ENCODE assay signal across 10 cellular contexts in the genomic region with DNA sequence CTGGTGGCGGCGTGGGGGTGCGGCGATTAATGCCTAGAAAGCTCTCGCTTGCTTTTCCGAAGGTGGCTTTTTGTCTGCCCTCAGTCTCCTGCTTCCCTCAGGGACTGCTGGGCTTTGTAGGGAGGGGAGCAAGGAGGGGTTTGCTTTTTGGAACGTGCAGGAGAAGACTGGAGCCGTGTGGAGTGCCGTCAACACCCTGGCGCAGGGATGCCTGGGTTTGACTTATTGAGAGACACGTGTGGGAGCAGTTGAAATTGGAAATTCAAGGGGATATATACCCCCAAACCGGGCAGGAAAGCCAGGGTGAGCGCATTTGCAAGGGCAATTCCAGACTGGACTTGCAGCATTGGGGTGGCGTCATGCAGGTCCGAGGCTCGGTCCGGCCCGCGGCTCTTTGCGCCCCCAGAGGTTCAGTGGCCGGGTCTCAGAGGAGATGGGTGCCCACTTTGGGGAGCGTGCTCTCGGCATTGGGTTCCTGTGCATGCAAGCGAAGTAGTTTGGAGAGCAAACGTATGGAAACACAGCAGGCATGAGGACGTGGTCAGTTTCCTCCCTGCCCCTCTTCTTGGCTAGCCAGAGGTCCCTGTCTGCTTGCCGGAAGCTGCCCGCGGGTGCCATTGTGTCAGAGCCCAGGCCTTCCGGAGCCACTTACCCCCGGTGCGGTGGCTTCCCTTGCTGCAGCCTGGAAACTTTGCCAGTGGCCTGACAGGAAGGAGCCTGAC. TPM values are rescaled to one million over a fixed set of nuclear protein-coding genes. Genes with fewer than 3 reads are reported as not detected.
A peak's percentile ranks its signal among the peaks of the same experiment; 100 is the strongest.
DNase-seq lines count a peak whose midpoint lies in the region; ATAC-seq and TF ChIP-seq lines count a peak whose summit lies in the region.
"Had no signal": no experiment of that assay in that cellular context is flagged by ENCODE, and none has a peak within 500 bp of the region (broad histone marks: within the 10 kb centered on the region; RNA-seq: fewer than 3 reads in every experiment).

No MANE protein-coding gene starts in this region.

- H3K27ac ChIP-seq in mesodermal cell (ENCODE audit: low read depth, low read length, severe bottlenecking) (no peak overlapping the region), tibial artery (peak overlapping the region in 1 of 2 donors; percentile 72)

- CTCF ChIA-PET in activated naive CD4-positive, alpha-beta T cell treated with anti-CD3 and anti-CD28 coated beads, Interleukin-2, amount 10 ng/mL, durations not matched to agents 7 days and 5 days (lab: Charles Lee), result no interaction called here

- intact Hi-C loops in tibial artery (cut with DNase I; ENCODE audit: low total_unique reads), result loop anchor here (5.0 kb wide), 1 partner anchor 705 kb away; no protein-coding TSS in a partner anchor

- H3K27me3 ChIP-seq in tibial artery, result no peaks in the 10 kb centered on the region

- H3K9me3 Mint-ChIP-seq in activated naive CD4-positive, alpha-beta T cell treated with anti-CD3 and anti-CD28 coated beads, Interleukin-2, amount 10 ng/mL, durations not matched to agents 7 days and 5 days, result no peaks in the 10 kb centered on the region
- H3K9me3 Mint-ChIP-seq: activated T-cell treated with anti-CD3 and anti-CD28 coated beads, Interleukin-2, amount 50 U/mL, for 4 hours had no signal

- peaks cover 16% of the 10 kb centered on the region for H3K4me1 ChIP-seq in mesodermal cell (ENCODE audit: control insufficient read depth, insufficient read depth, low read length, poor library complexity, severe bottlenecking)
- peaks cover 0 to 47% (median 39%) of the 10 kb centered on the region in 4 donors for H3K4me1 ChIP-seq in tibial artery

- no peaks in the 10 kb centered on the region for H3K36me3 Mint-ChIP-seq in activated naive CD4-positive, alpha-beta T cell treated with anti-CD3 and anti-CD28 coated beads, Interleukin-2, amount 10 ng/mL, durations not matched to agents 7 days and 5 days

- TF ChIP-seq CTCF in tibial artery (IDR thresholded peaks at IDR 0.05), result no peak

- H3K36me3 ChIP-seq in mesodermal cell (ENCODE audit: control insufficient read depth, insufficient read depth, low read length) (no peaks in the 10 kb centered on the region), tibial artery (no peaks in the 10 kb centered on the region)

- H3K4me3 ChIP-seq in mesodermal cell (ENCODE audit: extremely low read depth, insufficient read depth, low read length, poor library complexity, severe bottlenecking) (peak overlapping the region; percentile 56), tibial artery (peak overlapping the region; percentile 53 to 64)

- ATAC-seq in HG03025 (IDR thresholded peaks at IDR 0.05; ENCODE audit: low FRiP score, unreplicated experiment), result no peak
- ATAC-seq: activated T-cell treated with anti-CD3 and anti-CD28 coated beads, Interleukin-2, amount 50 U/mL, for 4 hours had no signal

- peaks cover 79% of the 10 kb centered on the region for H3K27me3 Mint-ChIP-seq in activated naive CD4-positive, alpha-beta T cell treated with anti-CD3 and anti-CD28 coated beads, Interleukin-2, amount 10 ng/mL, durations not matched to agents 7 days and 5 days

- no peak overlapping the region for H3K27ac Mint-ChIP-seq in activated naive CD4-positive, alpha-beta T cell treated with anti-CD3 and anti-CD28 coated beads, Interleukin-2, amount 10 ng/mL, durations not matched to agents 7 days and 5 days

- 8 to 9% methylated on average over 26 to 30 of the region's 32 CpGs for WGBS in mesodermal cell (ENCODE audit: insufficient coverage in 2 of 2), 2 experiments

- H3K4me3 Mint-ChIP-seq in activated naive CD4-positive, alpha-beta T cell treated with anti-CD3 and anti-CD28 coated beads, Interleukin-2, amount 10 ng/mL, durations not matched to agents 7 days and 5 days, result peak overlapping the region; percentile 53
- H3K4me3 Mint-ChIP-seq: activated T-cell treated with anti-CD3 and anti-CD28 coated beads, Interleukin-2, amount 50 U/mL, for 4 hours had no signal

- H3K4me1 Mint-ChIP-seq in activated naive CD4-positive, alpha-beta T cell treated with anti-CD3 and anti-CD28 coated beads, Interleukin-2, amount 10 ng/mL, durations not matched to agents 7 days and 5 days, result peaks cover 34% of the 10 kb centered on the region

- H3K9me3 ChIP-seq in mesodermal cell (ENCODE audit: control insufficient read depth, low read length), result no peaks in the 10 kb centered on the region
- no peaks in the 10 kb centered on the region for H3K9me3 ChIP-seq in tibial artery

- no peak for DNase-seq in activated naive CD4-positive, alpha-beta T cell treated with anti-CD3 and anti-CD28 coated beads, Interleukin-2, amount 10 ng/mL, durations not matched to agents 7 days and 5 days
- no peak for DNase-seq in activated naive CD4-positive, alpha-beta T cell treated with Interleukin-2 at 50 U/mL for 16 hours
- DNase-seq in cerebellum (ENCODE audit: low spot score) (peak; percentile 47), tibial artery (no peak), kidney glomerular epithelial cell (lab: John Stamatoyannopoulos, UW) (no peak)
- no peak for DNase-seq in activated CD4-positive, CD25-positive, alpha-beta regulatory T cell treated with anti-CD3 and anti-CD28 coated beads, Interleukin-2, amount 50 U/mL, for 72 hours
- DNase-seq: activated T-cell treated with anti-CD3 and anti-CD28 coated beads, Interleukin-2, amount 50 U/mL, for 4 hours had no signal

RNA-seq across cellular contexts. Expression of a gene that starts 2.2 kb away (rescaled TPM):
- total RNA-seq in cerebellum, result 25.0 TPM
- 7.2 TPM for polyA plus RNA-seq in mesodermal cell (2013, experiment 1 of 2)
- 5.7 TPM for polyA plus RNA-seq in mesodermal cell (2013, experiment 2 of 2)
- total RNA-seq: SK-MEL-5 had no signal
